28 cellular contexts compared by ENCODE assay signal in the genomic region with DNA sequence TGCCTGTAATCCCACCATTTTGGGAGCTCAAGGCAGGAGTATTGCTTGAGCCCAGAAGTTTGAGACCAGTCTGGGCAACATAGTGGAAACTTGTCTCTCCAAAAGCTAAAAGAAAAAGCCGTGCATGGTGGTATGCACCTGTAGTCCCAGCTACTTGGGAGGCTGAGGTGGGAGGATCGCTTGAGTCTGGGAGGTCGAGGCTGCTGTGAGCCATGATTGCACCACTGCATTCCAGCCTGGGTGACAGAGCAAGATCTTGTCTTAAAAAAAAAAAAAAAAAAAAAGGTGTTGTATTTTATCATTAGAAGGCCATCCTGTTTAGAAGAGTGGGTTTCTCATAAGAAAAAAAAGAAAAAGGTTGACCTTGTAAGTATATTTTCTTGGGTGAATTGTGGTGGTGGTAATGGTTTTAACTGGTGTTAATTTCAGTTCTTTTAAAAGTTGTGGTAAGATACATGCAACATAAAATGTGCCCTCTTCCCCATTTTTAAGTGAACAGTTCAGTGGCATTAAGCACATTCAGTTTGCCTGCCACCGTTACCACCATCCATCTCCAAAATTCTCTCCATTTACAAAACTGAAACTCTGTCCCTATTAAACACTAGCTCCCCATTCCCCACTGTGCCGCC. TPM values are rescaled to one million over a fixed set of nuclear protein-coding genes. Genes with fewer than 3 reads are reported as not detected.
A peak's percentile ranks its signal among the peaks of the same experiment; 100 is the strongest.
DNase-seq lines count a peak whose midpoint lies in the region; ATAC-seq, FAIRE-seq and TF ChIP-seq lines count a peak whose summit lies in the region.
"Had no signal": no experiment of that assay in that cellular context is flagged by ENCODE, and none has a peak within 500 bp of the region (broad histone marks: within the 10 kb centered on the region; RNA-seq: fewer than 3 reads in every experiment).

No MANE protein-coding gene starts in this region.

- no peak overlapping the region for H3K56ac ChIP-seq in H9 (ENCODE audit: insufficient read length, low read depth, low read length)

- no peak overlapping the region for H2AK5ac ChIP-seq in H9 (ENCODE audit: insufficient read length, low read length)

- H3K36me3 ChIP-seq in BLaER1 (peaks cover 22% of the 10 kb centered on the region), GM12878 (ENCODE audit: control insufficient read depth in 2 of 2, insufficient read depth in 2 of 2, low read length in 1 of 2) (peaks cover 0 to 13% of the 10 kb centered on the region in 2 experiments; a peak in 3 of 4 replicates)

- H2BK5ac ChIP-seq in H9 (ENCODE audit: insufficient read length, low read length): no peak overlapping the region

- H3K14ac ChIP-seq in H9 (ENCODE audit: insufficient read depth, low read length): no peak overlapping the region

- TF ChIP-seq EP300 in GM12878 (IDR thresholded peaks at IDR 0.05; ENCODE audit: borderline replicate concordance in 1 of 2, control insufficient read depth in 1 of 2, low read depth in 2 of 2, low read length in 2 of 2): no peak

- H3K27ac Mint-ChIP-seq in H9: peak overlapping the region in 2 of 3 experiments; percentile 10 to 52; a peak in 1 of 7 replicates
- H3K27ac Mint-ChIP-seq in nephron progenitor cell: peak overlapping the region; percentile 76
- H3K27ac Mint-ChIP-seq: activated naive CD8-positive, alpha-beta T cell treated with anti-CD3 and anti-CD28 coated beads for 36 hours; HFFc6 had no signal

- no peak overlapping the region for H4K5ac ChIP-seq in H9 (ENCODE audit: insufficient read length, low read depth, low read length)

- H3K18ac ChIP-seq in H9 (ENCODE audit: insufficient read length, low read depth, low read length): no peak overlapping the region

- H3K79me2 ChIP-seq in H9 (ENCODE audit: insufficient read depth, low read length): no peaks in the 10 kb centered on the region
- H3K79me2 ChIP-seq in GM12878 (ENCODE audit: control insufficient read depth, insufficient read depth, low read length): no peaks in the 10 kb centered on the region

- RAD21 ChIA-PET in GM12878 (lab: Charles Lee; ENCODE audit: unreplicated experiment): interaction anchor here (0.7 kb wide), 1 partner anchor 407 kb away, joined by 3 read pairs; no protein-coding TSS in a partner anchor

- SMC1A ChIA-PET in GM12878 (lab: Charles Lee; ENCODE audit: uncharacterized antibody, unreplicated experiment): no interaction called here

- H4K20me1 ChIP-seq in BLaER1 (peaks cover 46% of the 10 kb centered on the region), H9 (ENCODE audit: control insufficient read depth, insufficient read depth, insufficient read length) (no peaks in the 10 kb centered on the region), GM12878 (ENCODE audit: control insufficient read depth, insufficient read depth) (0 out of 2 replicates have a peak, but pooled peaks cover 3% of the 10 kb centered on the region)

- POLR2A ChIA-PET in GM12878 (lab: Charles Lee) (interaction anchor here (0.8 kb wide), 1 partner anchor 89 kb away, joined by 3 read pairs; no protein-coding TSS in a partner anchor), GM10248 (lab: Yijun Ruan, JAX) (no interaction called here)

- no peak for TF ChIP-seq POLR2A in GM12878 (IDR thresholded peaks at IDR 0.05; ENCODE audit: low read depth, low read length)

- intact Hi-C loops in GM12878 (cut with micrococcal nuclease; ENCODE audit: unreplicated experiment): no loop called here
- intact Hi-C loops in dorsolateral prefrontal cortex (cut with DNase I): no loop called here

- H3K4me3 Mint-ChIP-seq in H9: no peak overlapping the region
- no peak overlapping the region for H3K4me3 Mint-ChIP-seq in nephron progenitor cell
- H3K4me3 Mint-ChIP-seq: activated naive CD8-positive, alpha-beta T cell treated with anti-CD3 and anti-CD28 coated beads for 36 hours; HFFc6 had no signal

- no peak overlapping the region for H3K23ac ChIP-seq in H9 (ENCODE audit: insufficient read length, low read depth, low read length)

- H3K27me3 ChIP-seq in BLaER1: no peaks in the 10 kb centered on the region
- no peaks in the 10 kb centered on the region for H3K27me3 ChIP-seq in H9 (ENCODE audit: insufficient read depth, low read length)
- no peaks in the 10 kb centered on the region for H3K27me3 ChIP-seq in GM12878 (replicated peaks in 1 of 2; ENCODE audit: control insufficient read depth in 2 of 2, insufficient read depth in 2 of 2, low read length in 1 of 2)
- H3K27me3 ChIP-seq in dorsolateral prefrontal cortex: no peaks in the 10 kb centered on the region
- H3K27me3 ChIP-seq: ascending aorta had no signal

- H3K9ac ChIP-seq in BLaER1: no peak overlapping the region
- H3K9ac ChIP-seq in H9 (ENCODE audit: extremely low read depth, insufficient read length, low read length): no peak overlapping the region
- no peak overlapping the region for H3K9ac ChIP-seq in GM12878 (ENCODE audit: control insufficient read depth, insufficient read depth, low read length)
- H3K9ac ChIP-seq: KMS-11 had no signal

- no peak overlapping the region for H2BK15ac ChIP-seq in H9 (ENCODE audit: low read depth, low read length)

- in situ Hi-C loops in GM12878 (cut with MboI): no loop called here

- BruUV-seq in GM12878 (replicated peaks; lab: Mats Ljungman, UMichigan): no TSS peak

- H2AFZ ChIP-seq in H9 (ENCODE audit: low read length) (no peak overlapping the region), GM12878 (ENCODE audit: control insufficient read depth, low read depth, low read length) (no peak overlapping the region)

- H3K4ac ChIP-seq in H9 (ENCODE audit: low read depth, low read length): no peak overlapping the region

- no peaks in the 10 kb centered on the region for H3K9me3 ChIP-seq in BLaER1
- no peaks in the 10 kb centered on the region for H3K9me3 ChIP-seq in H9 (ENCODE audit: control insufficient read depth, low read depth, low read length)
- no peaks in the 10 kb centered on the region for H3K9me3 ChIP-seq in GM12878 (replicated peaks; ENCODE audit: control insufficient read depth, insufficient read depth, low read length)
- H3K9me3 ChIP-seq: ascending aorta had no signal

- peaks cover 56% of the 10 kb centered on the region for H3K4me1 ChIP-seq in BLaER1
- H3K4me1 ChIP-seq in H9 (ENCODE audit: insufficient read depth, low read length): no peaks in the 10 kb centered on the region
- no peaks in the 10 kb centered on the region for H3K4me1 ChIP-seq in GM12878 (ENCODE audit: control insufficient read depth, insufficient read depth, low read length)
- H3K4me1 ChIP-seq: ascending aorta had no signal

- H3K27ac ChIP-seq in BLaER1 (no peak overlapping the region), H9 (ENCODE audit: insufficient read length, low read depth, low read length) (no peak overlapping the region), GM12878 (ENCODE audit: control insufficient read depth, insufficient read depth) (no peak overlapping the region), dorsolateral prefrontal cortex (peak overlapping the region in 1 of 59 donors; percentile 18)
- H3K27ac ChIP-seq: ascending aorta, KMS-11 had no signal

- H3K36me3 Mint-ChIP-seq in H9 (ENCODE audit: insufficient read depth in 1 of 3, low read depth in 3 of 3) (peaks cover 0 to 23% (median 9%) of the 10 kb centered on the region in 3 experiments; a peak in 6 of 7 replicates), nephron progenitor cell (ENCODE audit: low read depth) (peaks cover 22% of the 10 kb centered on the region)
- H3K36me3 Mint-ChIP-seq: activated naive CD8-positive, alpha-beta T cell treated with anti-CD3 and anti-CD28 coated beads for 36 hours had no signal

- ATAC-seq in GM12878: peak; percentile 50
- no peak for ATAC-seq in HG03439 (IDR thresholded peaks at IDR 0.05; ENCODE audit: unreplicated experiment)

- DNase-seq in H9 (no peak), GM12878 (ENCODE audit: low read depth, low spot score) (no peak), nephron progenitor cell (no peak), GM10248 (ENCODE audit: extremely low spot score) (no peak), dorsolateral prefrontal cortex (no peak)
- no peak for DNase-seq in stimulated activated CD4-positive, alpha-beta T cell treated with anti-CD3 and anti-CD28 coated beads, Interleukin-12 subunit alpha, Interleukin-12 subunit beta, amount 100 ng/mL, for 4 hours
- DNase-seq: activated CD4-positive, alpha-beta T cell treated with anti-CD3 and anti-CD28 coated beads, Interleukin-2, amount 50 U/mL, for 4 hours; activated CD8-positive, alpha-beta memory T cell treated with anti-CD3 and anti-CD28 coated beads, Interleukin-2, amount 50 U/mL, for 48 hours; activated naive CD8-positive, alpha-beta T cell treated with anti-CD3 and anti-CD28 coated beads for 36 hours; C1 segment of cervical spinal cord; central memory CD4-positive, alpha-beta T cell; HFFc6; NCI-H187 treated with DMSO at 0.1 percent for 48 hours; NCI-H69; stimulated activated CD8-positive, alpha-beta memory T cell treated with anti-CD3 and anti-CD28 coated beads, Interleukin-4, amount 100 ng/mL, for 48 hours had no signal

- H4K91ac ChIP-seq in H9 (ENCODE audit: insufficient read length, low read depth, low read length): no peak overlapping the region

- H2BK120ac ChIP-seq in H9 (ENCODE audit: low read depth, low read length, poor library complexity, severe bottlenecking): no peak overlapping the region

- no peak overlapping the region for H2BK12ac ChIP-seq in H9 (ENCODE audit: insufficient read length, low read depth, low read length)

- FAIRE-seq in GM12878 (lab: Jason Lieb, UNC): no peak
- FAIRE-seq: D721Med, endothelial cell of umbilical vein had no signal

- H3K79me1 ChIP-seq in H9 (ENCODE audit: insufficient read depth, low read depth, low read length, poor library complexity, severe bottlenecking): no peaks in the 10 kb centered on the region

- H3K4me1 Mint-ChIP-seq in H9 (peaks cover 0 to 13% of the 10 kb centered on the region in 2 experiments; a peak in 2 of 4 replicates), nephron progenitor cell (peaks cover 60% of the 10 kb centered on the region)
- H3K4me1 Mint-ChIP-seq: activated naive CD8-positive, alpha-beta T cell treated with anti-CD3 and anti-CD28 coated beads for 36 hours had no signal

- H3K9me3 Mint-ChIP-seq in H9 (no peaks in the 10 kb centered on the region; a peak in 1 of 5 replicates), nephron progenitor cell (no peaks in the 10 kb centered on the region)
- H3K9me3 Mint-ChIP-seq: activated naive CD8-positive, alpha-beta T cell treated with anti-CD3 and anti-CD28 coated beads for 36 hours; HFFc6 had no signal

- H3K27me3 Mint-ChIP-seq in H9 (ENCODE audit: low read depth) (no peaks in the 10 kb centered on the region), nephron progenitor cell (ENCODE audit: low read depth, poor library complexity) (peaks cover 4% of the 10 kb centered on the region)
- H3K27me3 Mint-ChIP-seq: activated naive CD8-positive, alpha-beta T cell treated with anti-CD3 and anti-CD28 coated beads for 36 hours; progenitor cell of endocrine pancreas had no signal

- CTCF ChIA-PET in GM12878 (lab: Yijun Ruan, JAX) (interaction anchor here (1.5 kb wide), 2 partner anchors 10 to 13 kb away, joined by 3 to 4 read pairs; no protein-coding TSS in a partner anchor), GM10248 (lab: Yijun Ruan, JAX) (interaction anchor here (1.0 to 4.0 kb wide), 3 partner anchors 10 to 239 kb away, joined by 3 to 28 read pairs (median 4); no protein-coding TSS in a partner anchor)

- no peak overlapping the region for H3K4me3 ChIP-seq in BLaER1
- no peak overlapping the region for H3K4me3 ChIP-seq in GM12878
- H3K4me3 ChIP-seq in dorsolateral prefrontal cortex: no peak overlapping the region
- H3K4me3 ChIP-seq: ascending aorta, lung had no signal

- no peak for TF ChIP-seq RAD21 in GM12878 (IDR thresholded peaks at IDR 0.05; ENCODE audit: insufficient read depth, low read depth, low read length)

- no peak overlapping the region for H2BK20ac ChIP-seq in H9 (ENCODE audit: low read depth, low read length, poor library complexity, severe bottlenecking)

- H3T11ph ChIP-seq in H9 (ENCODE audit: low read length): no peak overlapping the region

- H3K4me2 ChIP-seq in BLaER1 (0 out of 2 replicates have a peak overlapping the region, but pooled peaks have one; percentile 49), H9 (ENCODE audit: insufficient read depth, insufficient read length, low read length) (no peak overlapping the region), GM12878 (ENCODE audit: control insufficient read depth, insufficient read depth) (no peak overlapping the region)
- H3K4me2 ChIP-seq: KMS-11 had no signal

- no CpG with 5 or more reads among the region's 5 CpGs for WGBS in H9 (ENCODE audit: extremely low coverage, insufficient read length, low lambda C conversion rate)
- 66% methylated on average over 5 of the region's 5 CpGs for WGBS in GM12878 (ENCODE audit: insufficient coverage, insufficient replicate concordance, low lambda C conversion rate, missing lambda C conversion rate)

- H3K23me2 ChIP-seq in H9 (ENCODE audit: insufficient read length, low read depth, low read length, poor library complexity, severe bottlenecking): no peaks in the 10 kb centered on the region

- TF ChIP-seq CTCF in H9 (conservative IDR thresholded peaks at IDR 0.05): no peak
- no peak for TF ChIP-seq CTCF in GM12878 (IDR thresholded peaks at IDR 0.05 in 2 of 3, conservative IDR thresholded peaks at IDR 0.05 in 1 of 3; ENCODE audit: control insufficient read depth in 2 of 3, extremely low read depth in 1 of 3, insufficient read depth in 1 of 3, low read depth in 3 of 3, low read length in 3 of 3)
- TF ChIP-seq CTCF in nephron progenitor cell (IDR thresholded peaks at IDR 0.05): no peak
- no peak for TF ChIP-seq CTCF in GM10248 (IDR thresholded peaks at IDR 0.05; ENCODE audit: control extremely low read depth, extremely low read depth, low read depth, missing control alignments)
- no peak for TF ChIP-seq CTCF in dorsolateral prefrontal cortex (IDR thresholded peaks at IDR 0.05 in 54 of 56, conservative IDR thresholded peaks at IDR 0.05 in 2 of 56; ENCODE audit: low read depth in 1 of 56, partially characterized antibody in 56 of 56)

- no peak overlapping the region for H4K8ac ChIP-seq in H9 (replicated peaks; ENCODE audit: insufficient read length, low read depth, low read length)

RNA-seq across cellular contexts. Expression of a gene that starts 34.7 kb away (rescaled TPM):
- total RNA-seq in H9 (2021) (not detected in 2 replicates), GM12878 (2014; rRNA removed) (not detected in 2 replicates), GM12878 (2014; rRNA removed; fragmentation: Illumina TruSeq; extraction: Trizol) (not detected in 2 replicates), GM12878 (2021) (not detected in 2 replicates), dorsolateral prefrontal cortex (not detected)
- not detected in 2 replicates for total RNA-seq in GM12878 (2013; cell fraction: nucleolus; rRNA removed)
- polyA plus RNA-seq in GM12878 (2011; ENCODE audit: low read depth): not detected
- polyA plus RNA-seq in GM12878 (2011; rRNA removed) (not detected in 2 replicates), GM12878 (2014; fragmentation: Illumina TruSeq; extraction: Trizol) (not detected in 2 replicates), GM12878 (2014; fragmentation: Nextera tagmentation; extraction: Ambion mirVana) (not detected), GM12878 (2014; rRNA removed) (not detected in 2 replicates), GM12878 (2016; fragmentation: Nextera tagmentation; extraction: Ambion mirVana) (not detected)
- polyA plus RNA-seq in GM12878 (2011; cell fraction: cytosol; rRNA removed): not detected in 2 replicates
- polyA plus RNA-seq in GM12878 (2011; cell fraction: nucleus; rRNA removed): not detected in 2 replicates
- not detected in 2 replicates for polyA plus RNA-seq in GM12878 (2012)
- not detected in 2 replicates for polyA minus RNA-seq in GM12878 (2011; rRNA and poly(A)+ RNA removed)
- polyA minus RNA-seq in GM12878 (2011; cell fraction: cytosol; rRNA and poly(A)+ RNA removed): not detected in 2 replicates
- polyA minus RNA-seq in GM12878 (2011; cell fraction: nucleus; rRNA and poly(A)+ RNA removed): not detected in 2 replicates
- total RNA-seq: activated naive CD8-positive, alpha-beta T cell treated with anti-CD3 and anti-CD28 coated beads for 36 hours; ascending aorta; dermis microvascular lymphatic vessel endothelial cell; endothelial cell of umbilical vein; HFFc6; HT1080; kidney epithelial cell; lung; OCI-LY7; progenitor cell of endocrine pancreas; urinary bladder had no signal
- polyA plus RNA-seq: endothelial cell of umbilical vein, lung, urinary bladder had no signal

RNA-seq across cellular contexts. Expression of a gene that starts 38.1 kb away (rescaled TPM):
- total RNA-seq in H9 (2021) (18.4 and 19.3 TPM in 2 replicates), GM12878 (2014; rRNA removed) (2.0 and 2.4 TPM in 2 replicates), GM12878 (2014; rRNA removed; fragmentation: Illumina TruSeq; extraction: Trizol) (0.78 and 1.1 TPM in 2 replicates), GM12878 (2021) (6.9 and 8.4 TPM in 2 replicates), dorsolateral prefrontal cortex (10 to 100 TPM; 19.5 to 66.3 (median 29.6) TPM)
- total RNA-seq in GM12878 (2013; cell fraction: nucleolus; rRNA removed): 24.3 and 24.9 TPM in 2 replicates
- polyA plus RNA-seq in GM12878 (2011; ENCODE audit: low read depth): 4.6 TPM
- polyA plus RNA-seq in GM12878 (2011; rRNA removed) (5.9 and 14.2 TPM in 2 replicates), GM12878 (2014; fragmentation: Illumina TruSeq; extraction: Trizol) (0.19 and 0.43 TPM in 2 replicates), GM12878 (2014; fragmentation: Nextera tagmentation; extraction: Ambion mirVana) (under 1 TPM; 0.05 to 0.33 TPM), GM12878 (2014; rRNA removed) (4.2 and 6.0 TPM in 2 replicates), GM12878 (2016; fragmentation: Nextera tagmentation; extraction: Ambion mirVana) (10 to 100 TPM; 11.8 TPM)
- polyA plus RNA-seq in GM12878 (2011; cell fraction: cytosol; rRNA removed): 25.5 and 35.2 TPM in 2 replicates
- polyA plus RNA-seq in GM12878 (2011; cell fraction: nucleus; rRNA removed): 18.3 and 23.4 TPM in 2 replicates
- 12.2 and 14.0 TPM in 2 replicates for polyA plus RNA-seq in GM12878 (2012)
- polyA minus RNA-seq in GM12878 (2011; rRNA and poly(A)+ RNA removed): 9.7 and 19.3 TPM in 2 replicates
- polyA minus RNA-seq in GM12878 (2011; cell fraction: cytosol; rRNA and poly(A)+ RNA removed): 12.7 and 14.5 TPM in 2 replicates
- 3.3 and 7.9 TPM in 2 replicates for polyA minus RNA-seq in GM12878 (2011; cell fraction: nucleus; rRNA and poly(A)+ RNA removed)
